7 cellular contexts compared by ENCODE assay signal in genomic region chr6:10960171-10960570, GRCh38.
"Had no signal": no experiment of that assay in that cellular context is flagged by ENCODE, and none has a peak within 500 bp of the region (broad histone marks: within the 10 kb centered on the region; RNA-seq: fewer than 3 reads in every experiment).

No MANE protein-coding gene starts in this region.

- H3K4me3 ChIP-seq: K562 had no signal

- ATAC-seq: K562 had no signal

- H3K9ac ChIP-seq: KMS-11 had no signal

- DNase-seq: KBM-7, KG1 had no signal

- H3K4me1 Mint-ChIP-seq: IgD-negative memory B cell had no signal

- FAIRE-seq: HTR-8/SVneo, K562 had no signal

- H3K27ac ChIP-seq: HL-60, KMS-11 had no signal

- H3K4me3 Mint-ChIP-seq: IgD-negative memory B cell had no signal

- H3K27ac Mint-ChIP-seq: IgD-negative memory B cell had no signal

- H3K4me2 ChIP-seq: KMS-11 had no signal
